Comparison of ENCODE assay signal across 1 cellular context in genomic region chr1:1304331-1305299, GRCh38.
TF ChIP-seq lines count a peak whose summit lies in the region.

No MANE protein-coding gene starts in this region.

TF ChIP-seq in K562, 482 proteins besides CTCF, POLR2A, EP300 and RAD21 (continued from another document and continues in another):
- TF ChIP-seq ZBTB5 (IDR thresholded peaks at IDR 0.05) = no peak
- no peak for TF ChIP-seq BRF2 (IDR thresholded peaks at IDR 0.05; ENCODE audit: borderline replicate concordance, insufficient read depth, insufficient read length)
- peak; percentile 79 for TF ChIP-seq ZNF592 (IDR thresholded peaks at IDR 0.05)
- TF ChIP-seq NCOA4 (IDR thresholded peaks at IDR 0.05; ENCODE audit: partially characterized antibody) = no peak
- no peak for TF ChIP-seq ZNF134 (CRISPR knock-in tag; conservative IDR thresholded peaks at IDR 0.05)
- TF ChIP-seq FOXK2 (conservative IDR thresholded peaks at IDR 0.05 in 1 of 2, IDR thresholded peaks at IDR 0.05 in 1 of 2; ENCODE audit: low read depth in 2 of 2) = peak in 1 of 2 experiments; percentile 66; a peak in 1 of 4 replicates
- TF ChIP-seq ZNF57 (CRISPR knock-in tag; IDR thresholded peaks at IDR 0.05) = no peak
- no peak for TF ChIP-seq FOS (IDR thresholded peaks at IDR 0.05; ENCODE audit: extremely low read depth, insufficient read length)
- TF ChIP-seq NEUROD1 (IDR thresholded peaks at IDR 0.05; ENCODE audit: borderline replicate concordance, low read depth, low read length, partially characterized antibody) = no peak
- no peak for TF ChIP-seq SRSF7 (optimal IDR thresholded peaks at IDR 0.05; ENCODE audit: low read depth, low read length)
- TF ChIP-seq AFF1 (IDR thresholded peaks at IDR 0.05; ENCODE audit: low read depth in 1 of 2, partially characterized antibody in 2 of 2) = no peak
- no peak for TF ChIP-seq MLLT1 (IDR thresholded peaks at IDR 0.05)
- no peak for TF ChIP-seq ZNF551 (CRISPR knock-in tag; IDR thresholded peaks at IDR 0.05)
- no peak for TF ChIP-seq KDM1A (IDR thresholded peaks at IDR 0.05)
- no peak for TF ChIP-seq SAP30 (IDR thresholded peaks at IDR 0.05; ENCODE audit: borderline replicate concordance, insufficient read depth, low read depth, low read length, poor library complexity, severe bottlenecking)
- no peak for TF ChIP-seq ZBTB1 (CRISPR knock-in tag; IDR thresholded peaks at IDR 0.05; ENCODE audit: borderline replicate concordance, low read depth)
- TF ChIP-seq ZNF507 (tag; conservative IDR thresholded peaks at IDR 0.05) = no peak
- no peak for TF ChIP-seq STAG1 (CRISPR knock-in tag; IDR thresholded peaks at IDR 0.05; ENCODE audit: borderline replicate concordance)
- TF ChIP-seq ZKSCAN3 (CRISPR knock-in tag; IDR thresholded peaks at IDR 0.05) = no peak
- no peak for TF ChIP-seq SETDB1 (IDR thresholded peaks at IDR 0.05; ENCODE audit: low read length)
- TF ChIP-seq BRF1 (IDR thresholded peaks at IDR 0.05; ENCODE audit: borderline replicate concordance, extremely low read depth, insufficient read length) = no peak
- 0 out of 2 replicates have a peak, but pooled peaks have one; percentile 23 for TF ChIP-seq HDAC8 (tag; IDR thresholded peaks at IDR 0.05)
- no peak for TF ChIP-seq MBD2 (IDR thresholded peaks at IDR 0.05; ENCODE audit: borderline replicate concordance, low read depth)
- TF ChIP-seq ZBTB49 (CRISPR knock-in tag; IDR thresholded peaks at IDR 0.05; ENCODE audit: borderline replicate concordance) = no peak
- peak; percentile 58 to 59 for TF ChIP-seq MNT (conservative IDR thresholded peaks at IDR 0.05)
- no peak for TF ChIP-seq TCF7L2 (IDR thresholded peaks at IDR 0.05; ENCODE audit: low read depth, low read length)
- no peak for TF ChIP-seq EHMT2 (IDR thresholded peaks at IDR 0.05)
- TF ChIP-seq ZNF780A (CRISPR knock-in tag; IDR thresholded peaks at IDR 0.05) = no peak
- no peak for TF ChIP-seq THAP12 (CRISPR knock-in tag; IDR thresholded peaks at IDR 0.05)
- TF ChIP-seq HLTF (IDR thresholded peaks at IDR 0.05) = no peak
- no peak for TF ChIP-seq TRIM24 (IDR thresholded peaks at IDR 0.05)
- TF ChIP-seq PREB (CRISPR knock-in tag; IDR thresholded peaks at IDR 0.05) = 0 out of 2 replicates have a peak, but pooled peaks have one; percentile 28
